In the genomic region with DNA sequence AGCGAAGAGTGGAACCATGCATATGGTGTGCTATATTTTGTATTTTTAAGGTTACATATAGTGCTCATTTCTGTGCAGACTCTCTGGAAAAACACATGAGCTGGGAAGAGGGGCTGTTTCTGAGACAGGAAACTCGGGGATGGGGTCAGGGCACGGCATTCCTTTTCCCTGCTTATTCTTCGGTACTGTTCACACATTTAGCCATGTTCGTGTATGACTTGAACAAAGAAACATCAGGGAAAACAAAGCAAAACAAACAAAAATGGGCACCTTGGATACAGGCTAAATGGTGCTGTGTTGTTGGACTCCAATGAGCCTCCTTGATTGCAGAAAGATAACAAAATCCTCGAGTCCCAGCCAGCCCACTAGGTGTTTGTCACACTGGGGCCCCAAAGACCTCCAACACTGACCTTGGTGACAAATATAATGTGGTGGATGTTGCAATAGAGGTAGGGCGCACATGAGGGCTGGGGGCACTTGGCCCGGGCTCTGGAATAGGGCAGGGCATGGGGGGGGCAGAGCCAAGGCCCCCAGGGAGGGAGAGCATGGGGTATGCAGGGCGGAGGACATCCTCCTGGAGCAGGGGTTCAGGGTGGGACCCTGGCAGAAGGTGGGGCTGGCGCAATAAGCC, we compare ENCODE assay signal across 1 cellular context.
TF ChIP-seq lines count a peak whose summit lies in the region.

No MANE protein-coding gene starts in this region.

TF ChIP-seq in HepG2, 621 proteins besides CTCF, POLR2A, EP300 and RAD21 (continued from another document and continues in another):
- TF ChIP-seq ATF4 (CRISPR knock-in tag; IDR thresholded peaks at IDR 0.05) (peak in 1 of 2 experiments; percentile 67; a peak in 2 of 4 replicates), ZNF335 (CRISPR knock-in tag; IDR thresholded peaks at IDR 0.05) (no peak), ZNF329 (CRISPR knock-in tag; IDR thresholded peaks at IDR 0.05; ENCODE audit: low read depth) (no peak), ZBTB20 (CRISPR knock-in tag; IDR thresholded peaks at IDR 0.05; ENCODE audit: borderline replicate concordance, low read depth) (no peak), HDAC6 (IDR thresholded peaks at IDR 0.05; ENCODE audit: low read depth, low read length) (no peak), GABPA (IDR thresholded peaks at IDR 0.05; ENCODE audit: low read depth, low read length) (no peak), GABPA (CRISPR knock-in tag; IDR thresholded peaks at IDR 0.05; ENCODE audit: low read depth) (peak; percentile 28), JARID2 (CRISPR knock-in tag; IDR thresholded peaks at IDR 0.05; ENCODE audit: insufficient replicate concordance) (no peak), ZNF205 (CRISPR knock-in tag; IDR thresholded peaks at IDR 0.05) (0 out of 2 replicates have a peak, but pooled peaks have one; percentile 20), MLLT10 (CRISPR knock-in tag; IDR thresholded peaks at IDR 0.05) (no peak), PAF1 (CRISPR knock-in tag; IDR thresholded peaks at IDR 0.05) (no peak), ZNF432 (CRISPR knock-in tag; IDR thresholded peaks at IDR 0.05; ENCODE audit: borderline replicate concordance) (no peak), ZSCAN25 (CRISPR knock-in tag; IDR thresholded peaks at IDR 0.05) (no peak; the same call in 1 of the 2 replicates), JUN (CRISPR knock-in tag; IDR thresholded peaks at IDR 0.05) (0 out of 2 replicates have a peak, but pooled peaks have one; percentile 53), ZNF121 (CRISPR knock-in tag; IDR thresholded peaks at IDR 0.05) (0 out of 2 replicates have a peak, but pooled peaks have one; percentile 22), ZNF510 (CRISPR knock-in tag; IDR thresholded peaks at IDR 0.05; ENCODE audit: low read depth) (no peak), ZSCAN29 (CRISPR knock-in tag; conservative IDR thresholded peaks at IDR 0.05) (no peak), RXRA (CRISPR knock-in tag; IDR thresholded peaks at IDR 0.05) (peak; percentile 53; the same call in 1 of the 2 replicates), ASH2L (IDR thresholded peaks at IDR 0.05; ENCODE audit: insufficient read length, low read depth, low read length) (no peak), ZSCAN31 (CRISPR knock-in tag; IDR thresholded peaks at IDR 0.05; ENCODE audit: low read depth) (no peak), ZNF460 (CRISPR knock-in tag; IDR thresholded peaks at IDR 0.05; ENCODE audit: borderline replicate concordance) (no peak; the same call in 1 of the 2 replicates), ZNF292 (CRISPR knock-in tag; IDR thresholded peaks at IDR 0.05; ENCODE audit: borderline replicate concordance, low read depth) (no peak; the same call in 1 of the 2 replicates), PAXIP1 (CRISPR knock-in tag; conservative IDR thresholded peaks at IDR 0.05) (peak; percentile 85), ZNF326 (CRISPR knock-in tag; IDR thresholded peaks at IDR 0.05; ENCODE audit: borderline replicate concordance) (no peak), POLR2AphosphoS5 (IDR thresholded peaks at IDR 0.05; ENCODE audit: low read depth, low read length) (no peak), JUND (CRISPR knock-in tag; IDR thresholded peaks at IDR 0.05) (no peak), CENPX (CRISPR knock-in tag; IDR thresholded peaks at IDR 0.05) (no peak), SP4 (CRISPR knock-in tag; IDR thresholded peaks at IDR 0.05) (no peak), ZNF382 (CRISPR knock-in tag; IDR thresholded peaks at IDR 0.05; ENCODE audit: borderline replicate concordance) (no peak), DR1 (CRISPR knock-in tag; IDR thresholded peaks at IDR 0.05) (no peak), ZMYM2 (CRISPR knock-in tag; IDR thresholded peaks at IDR 0.05) (no peak), XBP1 (CRISPR knock-in tag; IDR thresholded peaks at IDR 0.05) (no peak), ZNF724P (CRISPR knock-in tag; IDR thresholded peaks at IDR 0.05; ENCODE audit: borderline replicate concordance) (no peak), CCDC6 (CRISPR knock-in tag; IDR thresholded peaks at IDR 0.05) (0 out of 2 replicates have a peak, but pooled peaks have one; percentile 36)
- TF ChIP-seq, protein P1, sequence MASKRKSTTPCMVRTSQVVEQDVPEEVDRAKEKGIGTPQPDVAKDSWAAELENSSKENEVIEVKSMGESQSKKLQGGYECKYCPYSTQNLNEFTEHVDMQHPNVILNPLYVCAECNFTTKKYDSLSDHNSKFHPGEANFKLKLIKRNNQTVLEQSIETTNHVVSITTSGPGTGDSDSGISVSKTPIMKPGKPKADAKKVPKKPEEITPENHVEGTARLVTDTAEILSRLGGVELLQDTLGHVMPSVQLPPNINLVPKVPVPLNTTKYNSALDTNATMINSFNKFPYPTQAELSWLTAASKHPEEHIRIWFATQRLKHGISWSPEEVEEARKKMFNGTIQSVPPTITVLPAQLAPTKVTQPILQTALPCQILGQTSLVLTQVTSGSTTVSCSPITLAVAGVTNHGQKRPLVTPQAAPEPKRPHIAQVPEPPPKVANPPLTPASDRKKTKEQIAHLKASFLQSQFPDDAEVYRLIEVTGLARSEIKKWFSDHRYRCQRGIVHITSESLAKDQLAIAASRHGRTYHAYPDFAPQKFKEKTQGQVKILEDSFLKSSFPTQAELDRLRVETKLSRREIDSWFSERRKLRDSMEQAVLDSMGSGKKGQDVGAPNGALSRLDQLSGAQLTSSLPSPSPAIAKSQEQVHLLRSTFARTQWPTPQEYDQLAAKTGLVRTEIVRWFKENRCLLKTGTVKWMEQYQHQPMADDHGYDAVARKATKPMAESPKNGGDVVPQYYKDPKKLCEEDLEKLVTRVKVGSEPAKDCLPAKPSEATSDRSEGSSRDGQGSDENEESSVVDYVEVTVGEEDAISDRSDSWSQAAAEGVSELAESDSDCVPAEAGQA (IDR thresholded peaks at IDR 0.05; ENCODE audit: low read depth), result no peak
- TF ChIP-seq, protein P1 (CRISPR knock-in tag; IDR thresholded peaks at IDR 0.05; ENCODE audit: borderline replicate concordance), result 0 out of 2 replicates have a peak, but pooled peaks have one; percentile 19
- TF ChIP-seq, protein P2, sequence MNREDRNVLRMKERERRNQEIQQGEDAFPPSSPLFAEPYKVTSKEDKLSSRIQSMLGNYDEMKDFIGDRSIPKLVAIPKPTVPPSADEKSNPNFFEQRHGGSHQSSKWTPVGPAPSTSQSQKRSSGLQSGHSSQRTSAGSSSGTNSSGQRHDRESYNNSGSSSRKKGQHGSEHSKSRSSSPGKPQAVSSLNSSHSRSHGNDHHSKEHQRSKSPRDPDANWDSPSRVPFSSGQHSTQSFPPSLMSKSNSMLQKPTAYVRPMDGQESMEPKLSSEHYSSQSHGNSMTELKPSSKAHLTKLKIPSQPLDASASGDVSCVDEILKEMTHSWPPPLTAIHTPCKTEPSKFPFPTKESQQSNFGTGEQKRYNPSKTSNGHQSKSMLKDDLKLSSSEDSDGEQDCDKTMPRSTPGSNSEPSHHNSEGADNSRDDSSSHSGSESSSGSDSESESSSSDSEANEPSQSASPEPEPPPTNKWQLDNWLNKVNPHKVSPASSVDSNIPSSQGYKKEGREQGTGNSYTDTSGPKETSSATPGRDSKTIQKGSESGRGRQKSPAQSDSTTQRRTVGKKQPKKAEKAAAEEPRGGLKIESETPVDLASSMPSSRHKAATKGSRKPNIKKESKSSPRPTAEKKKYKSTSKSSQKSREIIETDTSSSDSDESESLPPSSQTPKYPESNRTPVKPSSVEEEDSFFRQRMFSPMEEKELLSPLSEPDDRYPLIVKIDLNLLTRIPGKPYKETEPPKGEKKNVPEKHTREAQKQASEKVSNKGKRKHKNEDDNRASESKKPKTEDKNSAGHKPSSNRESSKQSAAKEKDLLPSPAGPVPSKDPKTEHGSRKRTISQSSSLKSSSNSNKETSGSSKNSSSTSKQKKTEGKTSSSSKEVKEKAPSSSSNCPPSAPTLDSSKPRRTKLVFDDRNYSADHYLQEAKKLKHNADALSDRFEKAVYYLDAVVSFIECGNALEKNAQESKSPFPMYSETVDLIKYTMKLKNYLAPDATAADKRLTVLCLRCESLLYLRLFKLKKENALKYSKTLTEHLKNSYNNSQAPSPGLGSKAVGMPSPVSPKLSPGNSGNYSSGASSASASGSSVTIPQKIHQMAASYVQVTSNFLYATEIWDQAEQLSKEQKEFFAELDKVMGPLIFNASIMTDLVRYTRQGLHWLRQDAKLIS (CRISPR knock-in tag; IDR thresholded peaks at IDR 0.05), result no peak
- TF ChIP-seq, protein P3, sequence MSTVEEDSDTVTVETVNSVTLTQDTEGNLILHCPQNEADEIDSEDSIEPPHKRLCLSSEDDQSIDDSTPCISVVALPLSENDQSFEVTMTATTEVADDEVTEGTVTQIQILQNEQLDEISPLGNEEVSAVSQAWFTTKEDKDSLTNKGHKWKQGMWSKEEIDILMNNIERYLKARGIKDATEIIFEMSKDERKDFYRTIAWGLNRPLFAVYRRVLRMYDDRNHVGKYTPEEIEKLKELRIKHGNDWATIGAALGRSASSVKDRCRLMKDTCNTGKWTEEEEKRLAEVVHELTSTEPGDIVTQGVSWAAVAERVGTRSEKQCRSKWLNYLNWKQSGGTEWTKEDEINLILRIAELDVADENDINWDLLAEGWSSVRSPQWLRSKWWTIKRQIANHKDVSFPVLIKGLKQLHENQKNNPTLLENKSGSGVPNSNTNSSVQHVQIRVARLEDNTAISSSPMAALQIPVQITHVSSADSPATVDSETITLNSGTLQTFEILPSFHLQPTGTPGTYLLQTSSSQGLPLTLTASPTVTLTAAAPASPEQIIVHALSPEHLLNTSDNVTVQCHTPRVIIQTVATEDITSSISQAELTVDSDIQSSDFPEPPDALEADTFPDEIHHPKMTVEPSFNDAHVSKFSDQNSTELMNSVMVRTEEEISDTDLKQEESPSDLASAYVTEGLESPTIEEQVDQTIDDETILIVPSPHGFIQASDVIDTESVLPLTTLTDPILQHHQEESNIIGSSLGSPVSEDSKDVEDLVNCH (CRISPR knock-in tag; IDR thresholded peaks at IDR 0.05), result no peak
- TF ChIP-seq, protein P4, sequence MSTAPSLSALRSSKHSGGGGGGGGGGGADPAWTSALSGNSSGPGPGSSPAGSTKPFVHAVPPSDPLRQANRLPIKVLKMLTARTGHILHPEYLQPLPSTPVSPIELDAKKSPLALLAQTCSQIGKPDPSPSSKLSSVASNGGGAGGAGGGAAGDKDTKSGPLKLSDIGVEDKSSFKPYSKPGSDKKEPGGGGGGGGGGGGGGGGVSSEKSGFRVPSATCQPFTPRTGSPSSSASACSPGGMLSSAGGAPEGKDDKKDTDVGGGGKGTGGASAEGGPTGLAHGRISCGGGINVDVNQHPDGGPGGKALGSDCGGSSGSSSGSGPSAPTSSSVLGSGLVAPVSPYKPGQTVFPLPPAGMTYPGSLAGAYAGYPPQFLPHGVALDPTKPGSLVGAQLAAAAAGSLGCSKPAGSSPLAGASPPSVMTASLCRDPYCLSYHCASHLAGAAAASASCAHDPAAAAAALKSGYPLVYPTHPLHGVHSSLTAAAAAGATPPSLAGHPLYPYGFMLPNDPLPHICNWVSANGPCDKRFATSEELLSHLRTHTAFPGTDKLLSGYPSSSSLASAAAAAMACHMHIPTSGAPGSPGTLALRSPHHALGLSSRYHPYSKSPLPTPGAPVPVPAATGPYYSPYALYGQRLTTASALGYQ (CRISPR knock-in tag; IDR thresholded peaks at IDR 0.05), result peak; percentile 58
- TF ChIP-seq, protein P5, sequence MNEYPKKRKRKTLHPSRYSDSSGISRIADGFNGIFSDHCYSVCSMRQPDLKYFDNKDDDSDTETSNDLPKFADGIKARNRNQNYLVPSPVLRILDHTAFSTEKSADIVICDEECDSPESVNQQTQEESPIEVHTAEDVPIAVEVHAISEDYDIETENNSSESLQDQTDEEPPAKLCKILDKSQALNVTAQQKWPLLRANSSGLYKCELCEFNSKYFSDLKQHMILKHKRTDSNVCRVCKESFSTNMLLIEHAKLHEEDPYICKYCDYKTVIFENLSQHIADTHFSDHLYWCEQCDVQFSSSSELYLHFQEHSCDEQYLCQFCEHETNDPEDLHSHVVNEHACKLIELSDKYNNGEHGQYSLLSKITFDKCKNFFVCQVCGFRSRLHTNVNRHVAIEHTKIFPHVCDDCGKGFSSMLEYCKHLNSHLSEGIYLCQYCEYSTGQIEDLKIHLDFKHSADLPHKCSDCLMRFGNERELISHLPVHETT (CRISPR knock-in tag; conservative IDR thresholded peaks at IDR 0.05), result no peak
